ENCODE assay signal across 8 cellular contexts in genomic region chr3:39101022-39101689, GRCh38.
DNase-seq lines count a peak whose midpoint lies in the region; ATAC-seq and TF ChIP-seq lines count a peak whose summit lies in the region.

No MANE protein-coding gene starts in this region.

- peak; percentile 65 for DNase-seq in ELR (ENCODE audit: low read depth)
- DNase-seq in MV-4-11 (lab: John Stamatoyannopoulos, UW), result peak; percentile 46
- DNase-seq in activated CD8-positive, alpha-beta memory T cell treated with anti-CD3 and anti-CD28 coated beads for 24 hours, result peak; percentile 71
- peak; percentile 44 for DNase-seq in fibroblast of mammary gland (ENCODE audit: low read depth)
- DNase-seq in retinal pigment epithelial cell (ENCODE audit: low read depth), result no peak
- no peak for DNase-seq in NCI-H1436 (lab: John Stamatoyannopoulos, UW)
- DNase-seq in retina, result no peak

- ATAC-seq in GM21576 (IDR thresholded peaks at IDR 0.05; ENCODE audit: unreplicated experiment), result peak; percentile 64

- TF ChIP-seq CTCF in fibroblast of mammary gland (conservative IDR thresholded peaks at IDR 0.05; ENCODE audit: control insufficient read depth, insufficient read depth, low read depth, low read length), result peak; percentile 74
- TF ChIP-seq CTCF in retinal pigment epithelial cell (conservative IDR thresholded peaks at IDR 0.05; ENCODE audit: low read depth, low read length), result peak; percentile 83

- H3K4me3 ChIP-seq in fibroblast of mammary gland (ENCODE audit: control insufficient read depth, low read depth, low read length) (no peak overlapping the region), retinal pigment epithelial cell (ENCODE audit: low read length) (no peak overlapping the region)

Comparison
In these comparisons a context has a peak if more than half of its experiments do, and no peak if none do; other contexts are left out.
1. DNase-seq: peak in ELR (single experiment), MV-4-11 (single experiment), activated CD8-positive, alpha-beta memory T cell treated with anti-CD3 and anti-CD28 coated beads for 24 hours (single experiment) and fibroblast of mammary gland (single experiment); none in retinal pigment epithelial cell (single experiment), NCI-H1436 (single experiment) and retina (single experiment).